Comparison of ENCODE assay signal across 22 cellular contexts in the genomic region with DNA sequence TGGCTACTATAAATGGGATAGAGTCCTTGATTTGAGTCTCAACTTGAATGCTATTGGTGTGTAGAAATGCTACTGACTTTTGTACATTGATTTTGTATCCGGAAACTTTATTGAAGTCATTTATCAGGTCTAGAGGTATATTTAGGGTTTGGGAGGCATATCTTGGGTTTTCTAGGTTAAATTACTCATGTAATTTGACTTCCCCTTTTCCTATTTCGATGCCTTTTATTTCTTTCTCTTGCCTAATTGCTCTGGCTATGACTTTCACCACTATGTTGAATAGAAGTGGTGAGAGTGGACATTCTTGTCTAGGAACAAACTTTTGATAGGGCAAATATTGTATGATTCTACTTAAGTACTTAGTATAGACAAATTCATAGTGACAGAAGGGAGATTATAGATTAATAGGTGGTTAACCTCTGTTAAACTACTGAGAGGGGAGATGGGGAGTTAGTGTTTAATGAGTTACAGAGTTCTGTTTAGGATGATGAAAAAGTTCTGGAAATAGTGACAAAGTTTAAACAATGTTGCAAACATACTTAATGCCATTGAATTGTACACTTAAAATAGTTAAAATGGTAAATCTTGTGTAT. TPM values are rescaled to one million over a fixed set of nuclear protein-coding genes. Genes with fewer than 3 reads are reported as not detected.
DNase-seq lines count a peak whose midpoint lies in the region; ATAC-seq, FAIRE-seq and TF ChIP-seq lines count a peak whose summit lies in the region.
"Had no signal": no experiment of that assay in that cellular context is flagged by ENCODE, and none has a peak within 500 bp of the region (broad histone marks: within the 10 kb centered on the region; RNA-seq: fewer than 3 reads in every experiment).

No MANE protein-coding gene starts in this region.

- ATAC-seq in A549 (no peak), HG02840 (IDR thresholded peaks at IDR 0.05; ENCODE audit: low FRiP score, unreplicated experiment) (peak; percentile 58), HG03565 (IDR thresholded peaks at IDR 0.05; ENCODE audit: unreplicated experiment) (peak; percentile 52)
- ATAC-seq: activated T-cell treated with anti-CD3 and anti-CD28 coated beads, Interleukin-2, amount 50 U/mL, for 4 hours; CD8-positive, alpha-beta T cell; Right ventricle myocardium inferior had no signal

- TF ChIP-seq CTCF in A549 (IDR thresholded peaks at IDR 0.05) (no peak), stomach (IDR thresholded peaks at IDR 0.05) (no peak)

- CTCF ChIA-PET in A549 (lab: Yijun Ruan, JAX), result no interaction called here

- 50% methylated on average over 2 of the region's 2 CpGs for WGBS in A549 (ENCODE audit: missing lambda C conversion rate)
- WGBS in stomach, 5 donors, result 70 to 78% (median 72%) methylated on average over 2 of the region's 2 CpGs

- TF ChIP-seq RAD21 in A549 (conservative IDR thresholded peaks at IDR 0.05 in 1 of 2, IDR thresholded peaks at IDR 0.05 in 1 of 2), result no peak

- H3K4me1 ChIP-seq in A549 (peaks cover 8% of the 10 kb centered on the region), stomach (no peaks in the 10 kb centered on the region)
- H3K4me1 ChIP-seq: parathyroid adenoma had no signal

- H3K4me3 ChIP-seq in A549, result no peak overlapping the region
- H3K4me3 ChIP-seq in MG63, result no peak overlapping the region
- no peak overlapping the region for H3K4me3 ChIP-seq in stomach

- POLR2A ChIA-PET in A549 (lab: Yijun Ruan, JAX), result no interaction called here

- DNase-seq in A549 (ENCODE audit: low read depth in 1 of 2, low spot score in 1 of 2), result no peak
- DNase-seq in GM19239 (ENCODE audit: insufficient read length, low spot score), result no peak
- DNase-seq in C1 segment of cervical spinal cord (lab: John Stamatoyannopoulos, UW), result no peak
- DNase-seq in MG63, result no peak
- no peak for DNase-seq in stomach
- DNase-seq in NCI-H345 (lab: John Stamatoyannopoulos, UW), result no peak
- DNase-seq: activated CD4-positive, alpha-beta T cell treated with anti-CD3 and anti-CD28 coated beads for 48 hours; activated T-cell treated with anti-CD3 and anti-CD28 coated beads, Interleukin-2, amount 50 U/mL, for 4 hours; CD8-positive, alpha-beta T cell; cerebellar nuclear complex; foreskin melanocyte; KG1; NCI-H187; NCI-H526 treated with DMSO at 0.1 percent for 48 hours had no signal

- H3K27me3 ChIP-seq in MG63, result no peaks in the 10 kb centered on the region
- H3K27me3 ChIP-seq in stomach, result no peaks in the 10 kb centered on the region

- no peaks in the 10 kb centered on the region for H3K9me3 ChIP-seq in A549
- H3K9me3 ChIP-seq in MG63, result no peaks in the 10 kb centered on the region
- no peaks in the 10 kb centered on the region for H3K9me3 ChIP-seq in stomach

- H3K36me3 ChIP-seq in MG63, result no peaks in the 10 kb centered on the region
- H3K36me3 ChIP-seq in stomach, result no peaks in the 10 kb centered on the region

- FAIRE-seq in A549 (lab: Jason Lieb, UNC) (no peak), GM19239 (lab: Jason Lieb, UNC) (peak; percentile 62)
- FAIRE-seq: A204.1, endometrium, H1 had no signal

- H3K27ac ChIP-seq in A549 (no peak overlapping the region), stomach (no peak overlapping the region)
- H3K27ac ChIP-seq: parathyroid adenoma had no signal

- TF ChIP-seq POLR2A in A549 (IDR thresholded peaks at IDR 0.05; ENCODE audit: low read length), result no peak
- TF ChIP-seq POLR2A in stomach (IDR thresholded peaks at IDR 0.05), result no peak

- intact Hi-C loops in stomach (cut with DNase I; ENCODE audit: low total_unique reads), result no loop called here

- TF ChIP-seq EP300 in A549 (IDR thresholded peaks at IDR 0.05), result no peak
- TF ChIP-seq EP300 in stomach (IDR thresholded peaks at IDR 0.05), result no peak

- peak overlapping the region; percentile 9; the same call in 1 of the 3 replicates for H3K4me2 ChIP-seq in A549

TF ChIP-seq in A549, 52 proteins besides CTCF, POLR2A, EP300 and RAD21:
- no peak for TF ChIP-seq JUN (IDR thresholded peaks at IDR 0.05)
- TF ChIP-seq CHD4 (IDR thresholded peaks at IDR 0.05; ENCODE audit: borderline replicate concordance), result no peak
- TF ChIP-seq RFX5 (IDR thresholded peaks at IDR 0.05), result no peak
- TF ChIP-seq NFE2L2 (conservative IDR thresholded peaks at IDR 0.05; ENCODE audit: low read length), result no peak
- no peak for TF ChIP-seq HOXA7 (CRISPR knock-in tag; IDR thresholded peaks at IDR 0.05)
- TF ChIP-seq FOSB (CRISPR knock-in tag; IDR thresholded peaks at IDR 0.05), result no peak

RNA-seq across cellular contexts. Expression of gene HSPA4L, which starts 22.8 kb away (rescaled TPM):
- polyA plus RNA-seq in A549 (2011; rRNA removed), result 9.2 and 12.1 TPM in 2 replicates
- 1.9 and 2.2 TPM in 2 replicates for polyA plus RNA-seq in A549 (2012; cell fraction: cytosol; rRNA removed)
- polyA plus RNA-seq in A549 (2012; cell fraction: nucleus; rRNA removed), result 3.4 and 3.6 TPM in 2 replicates
- polyA plus RNA-seq in A549 (2017; fragmentation: RNase III; extraction: RNeasy Plus Mini Kit Qiagen cat#74134 plus additional on column Dnase treatment), result 10.3 to 14.8 TPM (median 10.9 TPM) in 3 replicates
- polyA minus RNA-seq in A549 (2011; rRNA and poly(A)+ RNA removed), result 11.1 and 12.1 TPM in 2 replicates
- total RNA-seq in MG63 (2014; rRNA removed; shearing (Covaris generic); ENCODE audit: low replicate concordance), result 3.9 and 6.2 TPM in 2 replicates
- total RNA-seq in stomach, result 10 to 100 TPM in 1 of 5 donors, 1 to 10 TPM in 3, under 1 TPM in 1; 0.87 to 17.0 (median 3.7) TPM
- 1 to 10 TPM in 2 of 3 donors, under 1 TPM in 1; 0.56 to 2.8 (median 1.2) TPM for polyA plus RNA-seq in stomach
- total RNA-seq: CD8-positive, alpha-beta T cell had no signal

RNA-seq across cellular contexts. Expression of gene SLC25A31, which starts 29.1 kb away (rescaled TPM):
- not detected in 2 replicates for polyA plus RNA-seq in A549 (2011; rRNA removed)
- not detected in 2 replicates for polyA plus RNA-seq in A549 (2012; cell fraction: cytosol; rRNA removed)
- polyA plus RNA-seq in A549 (2012; cell fraction: nucleus; rRNA removed), result not detected in 2 replicates
- polyA plus RNA-seq in A549 (2017; fragmentation: RNase III; extraction: RNeasy Plus Mini Kit Qiagen cat#74134 plus additional on column Dnase treatment), result not detected in 3 replicates
- not detected in 2 replicates for polyA minus RNA-seq in A549 (2011; rRNA and poly(A)+ RNA removed)
- total RNA-seq in MG63 (2014; rRNA removed; shearing (Covaris generic); ENCODE audit: low replicate concordance), result not detected in 2 replicates
- not detected for total RNA-seq in stomach
- polyA plus RNA-seq in stomach, result not detected
- total RNA-seq: activated T-cell treated with anti-CD3 and anti-CD28 coated beads, Interleukin-2, amount 50 U/mL, for 4 hours; CD8-positive, alpha-beta T cell; H1; Right ventricle myocardium inferior; subcutaneous adipose tissue had no signal
- polyA plus RNA-seq: H1 had no signal

Comparison
In these comparisons a context has a peak if more than half of its experiments do, and no peak if none do; other contexts are left out.
1. ATAC-seq: peak in HG02840 (single experiment) and HG03565 (single experiment); none in A549 (0 of 2).